In genomic region chr4:137739391-137739790, GRCh38 we compare ENCODE assay signal across 1 cellular context.
TF ChIP-seq lines count a peak whose summit lies in the region.

No MANE protein-coding gene starts in this region.

TF ChIP-seq in H1, 55 proteins besides CTCF, POLR2A, EP300 and RAD21:
- TF ChIP-seq TBP (IDR thresholded peaks at IDR 0.05; ENCODE audit: low read depth, low read length) (no peak), TEAD4 (IDR thresholded peaks at IDR 0.05; ENCODE audit: low read depth, low read length) (peak; percentile 44; the same call in 1 of the 2 replicates), ZNF274 (IDR thresholded peaks at IDR 0.05; ENCODE audit: borderline replicate concordance, extremely low read depth, low read length) (no peak), SUZ12 (IDR thresholded peaks at IDR 0.05; ENCODE audit: low read length) (no peak), KDM4A (IDR thresholded peaks at IDR 0.05; ENCODE audit: low read depth, low read length, severe bottlenecking) (no peak), RNF2 (IDR thresholded peaks at IDR 0.05; ENCODE audit: borderline replicate concordance, low read depth, low read length, missing control alignments, poor library complexity, severe bottlenecking) (no peak), CBX8 (IDR thresholded peaks at IDR 0.05; ENCODE audit: borderline replicate concordance, low read depth, low read length) (no peak)
TF ChIP-seq in H1: peak in this region for 1.
